1 cellular context compared by ENCODE assay signal in the genomic region with DNA sequence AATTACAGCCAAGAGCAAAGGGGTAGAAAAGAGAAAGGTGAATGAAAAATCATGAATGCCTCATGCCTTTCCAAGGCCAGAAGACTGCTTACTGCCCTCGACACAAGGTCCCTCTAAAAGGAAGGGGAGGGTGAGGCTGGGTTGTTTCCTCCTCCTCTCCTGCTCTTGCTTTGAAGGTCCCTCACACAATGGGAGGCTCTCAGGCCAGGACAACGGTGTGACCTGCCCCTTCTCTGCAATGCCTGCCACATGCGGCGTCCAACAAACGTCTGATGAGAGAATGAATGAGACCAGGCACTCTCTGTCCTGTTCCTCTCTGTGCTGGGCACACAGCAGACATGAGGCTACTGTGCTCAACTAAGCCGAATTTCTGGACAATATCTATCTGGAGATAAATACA.
TF ChIP-seq lines count a peak whose summit lies in the region.

No MANE protein-coding gene starts in this region.

TF ChIP-seq in WTC11, 78 proteins besides CTCF, POLR2A, EP300 and RAD21 (continued from another document):
- no peak for TF ChIP-seq ZNF263 (CRISPR knock-in tag; IDR thresholded peaks at IDR 0.05; ENCODE audit: low read depth)
- TF ChIP-seq SOX15 (CRISPR knock-in tag; IDR thresholded peaks at IDR 0.05): no peak
- no peak for TF ChIP-seq AFF4 (CRISPR knock-in tag; IDR thresholded peaks at IDR 0.05; ENCODE audit: borderline replicate concordance)
- TF ChIP-seq FOXP1 (CRISPR knock-in tag; IDR thresholded peaks at IDR 0.05; ENCODE audit: borderline replicate concordance): no peak
- TF ChIP-seq, protein P1, sequence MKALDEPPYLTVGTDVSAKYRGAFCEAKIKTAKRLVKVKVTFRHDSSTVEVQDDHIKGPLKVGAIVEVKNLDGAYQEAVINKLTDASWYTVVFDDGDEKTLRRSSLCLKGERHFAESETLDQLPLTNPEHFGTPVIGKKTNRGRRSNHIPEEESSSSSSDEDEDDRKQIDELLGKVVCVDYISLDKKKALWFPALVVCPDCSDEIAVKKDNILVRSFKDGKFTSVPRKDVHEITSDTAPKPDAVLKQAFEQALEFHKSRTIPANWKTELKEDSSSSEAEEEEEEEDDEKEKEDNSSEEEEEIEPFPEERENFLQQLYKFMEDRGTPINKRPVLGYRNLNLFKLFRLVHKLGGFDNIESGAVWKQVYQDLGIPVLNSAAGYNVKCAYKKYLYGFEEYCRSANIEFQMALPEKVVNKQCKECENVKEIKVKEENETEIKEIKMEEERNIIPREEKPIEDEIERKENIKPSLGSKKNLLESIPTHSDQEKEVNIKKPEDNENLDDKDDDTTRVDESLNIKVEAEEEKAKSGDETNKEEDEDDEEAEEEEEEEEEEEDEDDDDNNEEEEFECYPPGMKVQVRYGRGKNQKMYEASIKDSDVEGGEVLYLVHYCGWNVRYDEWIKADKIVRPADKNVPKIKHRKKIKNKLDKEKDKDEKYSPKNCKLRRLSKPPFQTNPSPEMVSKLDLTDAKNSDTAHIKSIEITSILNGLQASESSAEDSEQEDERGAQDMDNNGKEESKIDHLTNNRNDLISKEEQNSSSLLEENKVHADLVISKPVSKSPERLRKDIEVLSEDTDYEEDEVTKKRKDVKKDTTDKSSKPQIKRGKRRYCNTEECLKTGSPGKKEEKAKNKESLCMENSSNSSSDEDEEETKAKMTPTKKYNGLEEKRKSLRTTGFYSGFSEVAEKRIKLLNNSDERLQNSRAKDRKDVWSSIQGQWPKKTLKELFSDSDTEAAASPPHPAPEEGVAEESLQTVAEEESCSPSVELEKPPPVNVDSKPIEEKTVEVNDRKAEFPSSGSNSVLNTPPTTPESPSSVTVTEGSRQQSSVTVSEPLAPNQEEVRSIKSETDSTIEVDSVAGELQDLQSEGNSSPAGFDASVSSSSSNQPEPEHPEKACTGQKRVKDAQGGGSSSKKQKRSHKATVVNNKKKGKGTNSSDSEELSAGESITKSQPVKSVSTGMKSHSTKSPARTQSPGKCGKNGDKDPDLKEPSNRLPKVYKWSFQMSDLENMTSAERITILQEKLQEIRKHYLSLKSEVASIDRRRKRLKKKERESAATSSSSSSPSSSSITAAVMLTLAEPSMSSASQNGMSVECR (CRISPR knock-in tag; IDR thresholded peaks at IDR 0.05; ENCODE audit: borderline replicate concordance): no peak
- no peak for TF ChIP-seq ZNF671 (CRISPR knock-in tag; IDR thresholded peaks at IDR 0.05)
- TF ChIP-seq HMGA2 (CRISPR knock-in tag; IDR thresholded peaks at IDR 0.05): no peak
- no peak for TF ChIP-seq PRRX2 (CRISPR knock-in tag; IDR thresholded peaks at IDR 0.05)
- TF ChIP-seq NFATC4 (CRISPR knock-in tag; IDR thresholded peaks at IDR 0.05): no peak
- TF ChIP-seq SP1 (CRISPR knock-in tag; conservative IDR thresholded peaks at IDR 0.05): no peak
